In the genomic region with DNA sequence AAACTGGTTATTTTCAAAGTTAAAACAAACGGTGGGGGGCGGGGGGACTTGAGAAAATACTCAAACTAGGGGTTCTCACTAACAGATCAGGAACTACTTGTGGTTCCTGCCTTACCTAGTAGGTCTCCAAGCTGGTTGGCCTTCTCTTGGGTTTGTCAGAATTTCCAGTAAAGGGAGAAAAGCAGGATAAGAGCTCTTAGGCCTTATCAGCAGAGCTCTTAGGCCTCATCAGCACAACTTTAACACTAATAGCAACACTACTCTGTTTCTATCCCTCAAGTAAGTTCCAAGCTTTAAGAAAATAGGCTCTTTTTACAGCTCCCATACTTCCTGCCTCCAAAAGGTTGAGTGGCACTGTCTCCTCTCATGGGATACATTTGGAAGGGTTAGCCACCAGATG, we compare ENCODE assay signal across 1 cellular context.
TF ChIP-seq lines count a peak whose summit lies in the region.

No MANE protein-coding gene starts in this region.

TF ChIP-seq in WTC11, 78 proteins besides CTCF, POLR2A, EP300 and RAD21 (continued from another document):
- TF ChIP-seq, protein P1, sequence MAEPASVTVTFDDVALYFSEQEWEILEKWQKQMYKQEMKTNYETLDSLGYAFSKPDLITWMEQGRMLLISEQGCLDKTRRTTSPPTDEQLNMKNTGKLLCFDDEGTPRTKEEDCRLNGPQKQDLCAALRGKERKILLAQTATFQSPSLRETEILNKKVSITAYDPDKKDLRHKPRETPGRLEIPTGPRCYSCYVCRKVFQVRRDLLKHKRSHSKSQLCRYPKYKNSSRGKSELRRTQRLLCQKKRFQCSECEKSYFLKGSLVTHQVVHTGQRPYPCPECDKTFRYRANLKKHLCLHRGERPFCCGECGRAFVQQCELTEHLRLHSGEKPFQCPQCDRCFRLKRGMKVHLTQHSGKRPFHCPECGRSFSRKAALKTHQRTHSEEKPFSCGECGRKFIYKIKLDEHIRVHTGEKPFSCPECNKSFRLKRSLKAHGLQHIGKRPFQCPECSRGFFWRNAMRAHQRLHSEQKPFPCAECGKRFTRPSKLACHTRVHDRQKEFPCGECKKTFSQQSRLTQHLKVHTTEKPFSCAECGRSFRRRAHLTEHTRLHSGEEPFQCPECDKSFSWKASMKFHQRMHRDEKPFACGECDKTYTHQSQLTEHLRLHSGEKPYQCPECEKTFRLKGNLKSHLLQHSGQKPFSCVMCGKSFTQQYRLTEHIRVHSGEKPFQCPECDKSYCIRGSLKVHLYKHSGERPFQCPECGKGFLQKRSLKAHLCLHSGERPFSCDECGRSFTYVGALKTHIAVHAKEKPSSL (CRISPR knock-in tag; conservative IDR thresholded peaks at IDR 0.05), result no peak
- no peak for TF ChIP-seq ZNF121 (CRISPR knock-in tag; IDR thresholded peaks at IDR 0.05)
- no peak for TF ChIP-seq ZNF219 (CRISPR knock-in tag; IDR thresholded peaks at IDR 0.05; ENCODE audit: borderline replicate concordance)
